Comparison of ENCODE assay signal across 8 cellular contexts in the genomic region with DNA sequence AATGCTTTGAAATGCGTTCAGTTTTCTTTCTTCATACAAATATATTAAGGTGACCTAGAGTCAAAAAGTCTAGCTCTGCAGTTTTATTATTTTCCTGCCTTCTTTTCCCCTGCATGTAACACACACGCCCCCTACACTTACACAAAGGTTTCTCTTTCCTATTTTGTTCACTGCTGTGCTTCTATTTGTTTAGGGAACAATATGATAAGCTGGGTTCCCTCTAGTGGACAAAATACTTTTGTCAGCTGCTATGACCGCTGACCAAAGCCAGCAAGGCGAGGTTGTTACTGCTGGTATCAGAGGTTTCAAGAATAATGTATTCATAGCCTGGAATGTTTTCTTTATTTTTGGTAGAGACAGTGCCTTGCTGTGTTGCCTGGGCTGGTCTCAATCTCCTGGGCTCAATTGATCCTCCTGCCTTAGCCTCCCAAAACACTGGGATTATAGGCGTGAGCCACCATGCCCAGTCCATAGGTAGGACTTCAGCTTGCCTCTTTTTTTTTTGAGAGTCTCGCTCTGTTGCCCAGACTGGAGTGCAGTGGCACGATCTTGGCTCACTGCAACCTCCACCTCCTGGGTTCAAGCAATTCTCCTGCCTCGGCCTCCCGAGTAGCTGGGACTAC. TPM values are rescaled to one million over a fixed set of nuclear protein-coding genes. Genes with fewer than 3 reads are reported as not detected.
DNase-seq lines count a peak whose midpoint lies in the region; ATAC-seq and TF ChIP-seq lines count a peak whose summit lies in the region.

No MANE protein-coding gene starts in this region.

- peaks cover 6% of the 10 kb centered on the region for H3K36me3 Mint-ChIP-seq in activated CD4-positive, alpha-beta T cell treated with anti-CD3 and anti-CD28 coated beads, Interleukin-2, amount 10 ng/mL, durations not matched to agents 7 days and 5 days (ENCODE audit: low read depth)

- H3K9ac ChIP-seq in liver (ENCODE audit: low read depth in 1 of 2, low read length in 2 of 2), result no peak overlapping the region

- H3K4me3 Mint-ChIP-seq in activated CD4-positive, alpha-beta T cell treated with anti-CD3 and anti-CD28 coated beads, Interleukin-2, amount 10 ng/mL, durations not matched to agents 7 days and 5 days, result no peak overlapping the region

- H3K4me3 ChIP-seq in dorsolateral prefrontal cortex, result peak overlapping the region in 7 of 59 donors; percentile 2 to 29 (median 14)
- no peak overlapping the region for H3K4me3 ChIP-seq in liver (ENCODE audit: low read depth in 1 of 3, low read length in 3 of 3)
- H3K4me3 ChIP-seq in upper lobe of right lung, result no peak overlapping the region

- H3K9me3 Mint-ChIP-seq in activated CD4-positive, alpha-beta T cell treated with anti-CD3 and anti-CD28 coated beads, Interleukin-2, amount 10 ng/mL, durations not matched to agents 7 days and 5 days, result no peaks in the 10 kb centered on the region

- 60% methylated on average over 9 of the region's 9 CpGs for WGBS in liver

- peaks cover 0 to 6% (median 2%) of the 10 kb centered on the region in 4 donors for H3K4me1 ChIP-seq in liver (ENCODE audit: control insufficient read depth in 4 of 4, insufficient read depth in 4 of 4, low read length in 3 of 4)
- peaks cover 6% of the 10 kb centered on the region for H3K4me1 ChIP-seq in upper lobe of right lung

- intact Hi-C loops in dorsolateral prefrontal cortex (cut with DNase I) (loop anchor here (1.0 kb wide), 1 partner anchor 34 kb away; a partner anchor contains a TSS), upper lobe of right lung (cut with DNase I) (no loop called here)

- ATAC-seq in HG03354 (IDR thresholded peaks at IDR 0.05; ENCODE audit: poor library complexity, severe bottlenecking, unreplicated experiment), result peak; percentile 67
- ATAC-seq in upper lobe of right lung, result peak; percentile 92

- H3K36me3 ChIP-seq in liver (ENCODE audit: control insufficient read depth in 4 of 4, insufficient read depth in 3 of 4, low read depth in 1 of 4, low read length in 3 of 4), result peaks cover 3 to 9% (median 6%) of the 10 kb centered on the region in 4 donors
- H3K36me3 ChIP-seq in upper lobe of right lung, result peaks cover 9% of the 10 kb centered on the region

- H3K9me3 ChIP-seq in liver (ENCODE audit: control insufficient read depth in 4 of 4, low read length in 3 of 4) (no peaks in the 10 kb centered on the region), upper lobe of right lung (no peaks in the 10 kb centered on the region)

- peak; percentile 83 to 86 for TF ChIP-seq RAD21 in liver (IDR thresholded peaks at IDR 0.05)

- DNase-seq in GM03348 (ENCODE audit: low spot score), result peak; percentile 76
- DNase-seq in OCI-M1 (lab: John Stamatoyannopoulos, UW), result peak; percentile 91
- DNase-seq in dorsolateral prefrontal cortex, result peak in 3 of 10 donors; percentile 42 to 57 (median 46)
- no peak for DNase-seq in upper lobe of right lung
- no peak for DNase-seq in stimulated activated CD4-positive, alpha-beta T cell treated with anti-CD3 and anti-CD28 coated beads, Interleukin-1b, Interleukin-23, amount 100 ng/mL, for 48 hours
- DNase-seq in activated CD4-positive, alpha-beta T cell treated with anti-CD3 and anti-CD28 coated beads, Interleukin-2, amount 10 ng/mL, durations not matched to agents 7 days and 5 days, result no peak

- CTCF ChIA-PET in activated CD4-positive, alpha-beta T cell treated with anti-CD3 and anti-CD28 coated beads, Interleukin-2, amount 10 ng/mL, durations not matched to agents 7 days and 5 days (lab: Charles Lee), result interaction anchor here (0.6 to 1.6 kb wide), 11 partner anchors 14 to 237 kb away, joined by 3 to 4 read pairs (median 3); a partner anchor contains a TSS

- H3K27me3 ChIP-seq in dorsolateral prefrontal cortex (no peaks in the 10 kb centered on the region), liver (ENCODE audit: control insufficient read depth in 4 of 4, insufficient read depth in 4 of 4, low read length in 3 of 4) (no peaks in the 10 kb centered on the region), upper lobe of right lung (no peaks in the 10 kb centered on the region)

- no peaks in the 10 kb centered on the region for H3K27me3 Mint-ChIP-seq in activated CD4-positive, alpha-beta T cell treated with anti-CD3 and anti-CD28 coated beads, Interleukin-2, amount 10 ng/mL, durations not matched to agents 7 days and 5 days

- H3K27ac Mint-ChIP-seq in activated CD4-positive, alpha-beta T cell treated with anti-CD3 and anti-CD28 coated beads, Interleukin-2, amount 10 ng/mL, durations not matched to agents 7 days and 5 days, result no peak overlapping the region

- POLR2A ChIA-PET in activated CD4-positive, alpha-beta T cell treated with anti-CD3 and anti-CD28 coated beads, Interleukin-2, amount 10 ng/mL, durations not matched to agents 7 days and 5 days (lab: Charles Lee), result no interaction called here

- peaks cover 2% of the 10 kb centered on the region for H3K4me1 Mint-ChIP-seq in activated CD4-positive, alpha-beta T cell treated with anti-CD3 and anti-CD28 coated beads, Interleukin-2, amount 10 ng/mL, durations not matched to agents 7 days and 5 days

- H3K27ac ChIP-seq in dorsolateral prefrontal cortex (peak overlapping the region in 45 of 59 donors; percentile 2 to 91 (median 43)), liver (ENCODE audit: low read depth in 1 of 2, low read length in 2 of 2) (no peak overlapping the region), upper lobe of right lung (no peak overlapping the region)

- peak; percentile 62 to 94 (median 84) for TF ChIP-seq CTCF in dorsolateral prefrontal cortex (IDR thresholded peaks at IDR 0.05 in 54 of 56, conservative IDR thresholded peaks at IDR 0.05 in 2 of 56; ENCODE audit: low read depth in 1 of 56, partially characterized antibody in 56 of 56)
- TF ChIP-seq CTCF in liver (IDR thresholded peaks at IDR 0.05; ENCODE audit: low read depth, low read length, missing input control), result peak; percentile 76
- peak; percentile 74 for TF ChIP-seq CTCF in upper lobe of right lung (IDR thresholded peaks at IDR 0.05)

TF ChIP-seq in liver, 16 proteins besides CTCF, POLR2A, EP300 and RAD21 (continues in another document):
- TF ChIP-seq RXRA (IDR thresholded peaks at IDR 0.05), result peak in 1 of 2 donors; percentile 13
- peak; percentile 13 for TF ChIP-seq FOXA1 (IDR thresholded peaks at IDR 0.05)
- no peak for TF ChIP-seq JUND (IDR thresholded peaks at IDR 0.05)
- TF ChIP-seq, protein P1, sequence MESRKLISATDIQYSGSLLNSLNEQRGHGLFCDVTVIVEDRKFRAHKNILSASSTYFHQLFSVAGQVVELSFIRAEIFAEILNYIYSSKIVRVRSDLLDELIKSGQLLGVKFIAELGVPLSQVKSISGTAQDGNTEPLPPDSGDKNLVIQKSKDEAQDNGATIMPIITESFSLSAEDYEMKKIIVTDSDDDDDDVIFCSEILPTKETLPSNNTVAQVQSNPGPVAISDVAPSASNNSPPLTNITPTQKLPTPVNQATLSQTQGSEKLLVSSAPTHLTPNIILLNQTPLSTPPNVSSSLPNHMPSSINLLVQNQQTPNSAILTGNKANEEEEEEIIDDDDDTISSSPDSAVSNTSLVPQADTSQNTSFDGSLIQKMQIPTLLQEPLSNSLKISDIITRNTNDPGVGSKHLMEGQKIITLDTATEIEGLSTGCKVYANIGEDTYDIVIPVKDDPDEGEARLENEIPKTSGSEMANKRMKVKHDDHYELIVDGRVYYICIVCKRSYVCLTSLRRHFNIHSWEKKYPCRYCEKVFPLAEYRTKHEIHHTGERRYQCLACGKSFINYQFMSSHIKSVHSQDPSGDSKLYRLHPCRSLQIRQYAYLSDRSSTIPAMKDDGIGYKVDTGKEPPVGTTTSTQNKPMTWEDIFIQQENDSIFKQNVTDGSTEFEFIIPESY (IDR thresholded peaks at IDR 0.05), result no peak
- no peak for TF ChIP-seq HNF4G (IDR thresholded peaks at IDR 0.05)
- no peak for TF ChIP-seq GABPA (IDR thresholded peaks at IDR 0.05 in 1 of 2, conservative IDR thresholded peaks at IDR 0.05 in 1 of 2)
- TF ChIP-seq, protein P2, sequence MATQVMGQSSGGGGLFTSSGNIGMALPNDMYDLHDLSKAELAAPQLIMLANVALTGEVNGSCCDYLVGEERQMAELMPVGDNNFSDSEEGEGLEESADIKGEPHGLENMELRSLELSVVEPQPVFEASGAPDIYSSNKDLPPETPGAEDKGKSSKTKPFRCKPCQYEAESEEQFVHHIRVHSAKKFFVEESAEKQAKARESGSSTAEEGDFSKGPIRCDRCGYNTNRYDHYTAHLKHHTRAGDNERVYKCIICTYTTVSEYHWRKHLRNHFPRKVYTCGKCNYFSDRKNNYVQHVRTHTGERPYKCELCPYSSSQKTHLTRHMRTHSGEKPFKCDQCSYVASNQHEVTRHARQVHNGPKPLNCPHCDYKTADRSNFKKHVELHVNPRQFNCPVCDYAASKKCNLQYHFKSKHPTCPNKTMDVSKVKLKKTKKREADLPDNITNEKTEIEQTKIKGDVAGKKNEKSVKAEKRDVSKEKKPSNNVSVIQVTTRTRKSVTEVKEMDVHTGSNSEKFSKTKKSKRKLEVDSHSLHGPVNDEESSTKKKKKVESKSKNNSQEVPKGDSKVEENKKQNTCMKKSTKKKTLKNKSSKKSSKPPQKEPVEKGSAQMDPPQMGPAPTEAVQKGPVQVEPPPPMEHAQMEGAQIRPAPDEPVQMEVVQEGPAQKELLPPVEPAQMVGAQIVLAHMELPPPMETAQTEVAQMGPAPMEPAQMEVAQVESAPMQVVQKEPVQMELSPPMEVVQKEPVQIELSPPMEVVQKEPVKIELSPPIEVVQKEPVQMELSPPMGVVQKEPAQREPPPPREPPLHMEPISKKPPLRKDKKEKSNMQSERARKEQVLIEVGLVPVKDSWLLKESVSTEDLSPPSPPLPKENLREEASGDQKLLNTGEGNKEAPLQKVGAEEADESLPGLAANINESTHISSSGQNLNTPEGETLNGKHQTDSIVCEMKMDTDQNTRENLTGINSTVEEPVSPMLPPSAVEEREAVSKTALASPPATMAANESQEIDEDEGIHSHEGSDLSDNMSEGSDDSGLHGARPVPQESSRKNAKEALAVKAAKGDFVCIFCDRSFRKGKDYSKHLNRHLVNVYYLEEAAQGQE (IDR thresholded peaks at IDR 0.05), result no peak
- no peak for TF ChIP-seq HNF4A (conservative IDR thresholded peaks at IDR 0.05)
- no peak for TF ChIP-seq SP1 (IDR thresholded peaks at IDR 0.05)
- peak; percentile 24 for TF ChIP-seq YY1 (IDR thresholded peaks at IDR 0.05)
- TF ChIP-seq NR2F2 (IDR thresholded peaks at IDR 0.05), result no peak
- no peak for TF ChIP-seq EGR1 (IDR thresholded peaks at IDR 0.05; ENCODE audit: low read depth in 2 of 2)

RNA-seq across cellular contexts. Expression of a gene that starts 33.4 kb away (rescaled TPM):
- total RNA-seq in dorsolateral prefrontal cortex (10 to 100 TPM; 19.3 to 93.3 (median 34.4) TPM), liver (10 to 100 TPM; 10.2 to 17.2 TPM), upper lobe of right lung (14.2 TPM)
- polyA plus RNA-seq in liver, result 1 to 10 TPM; 6.3 to 7.8 TPM
- total RNA-seq in activated CD4-positive, alpha-beta T cell treated with anti-CD3 and anti-CD28 coated beads, Interleukin-2, amount 10 ng/mL, durations not matched to agents 7 days and 5 days, result 10 to 100 TPM; 16.7 to 21.4 TPM

RNA-seq across cellular contexts. Expression of a gene that starts 47.9 kb away (rescaled TPM):
- 100 to 1,000 TPM in 21 of 120 experiments, 10 to 100 TPM in 99; 23.7 to 133 (median 83.8) TPM for total RNA-seq in dorsolateral prefrontal cortex
- total RNA-seq in liver, result 10 to 100 TPM in 1 of 2 donors, 1 to 10 TPM in 1; 5.7 to 18.0 TPM
- polyA plus RNA-seq in liver, result 10 to 100 TPM in 1 of 2 donors, 1 to 10 TPM in 1; 5.5 to 16.5 TPM
- 21.5 TPM for total RNA-seq in upper lobe of right lung
- 1 to 10 TPM; 4.9 to 5.7 TPM for total RNA-seq in activated CD4-positive, alpha-beta T cell treated with anti-CD3 and anti-CD28 coated beads, Interleukin-2, amount 10 ng/mL, durations not matched to agents 7 days and 5 days

Comparison
In these comparisons a context has a peak if more than half of its experiments do, and no peak if none do; other contexts are left out.
1. DNase-seq: peak in GM03348 (single experiment) and OCI-M1 (single experiment); none in upper lobe of right lung (single experiment), stimulated activated CD4-positive, alpha-beta T cell treated with anti-CD3 and anti-CD28 coated beads, Interleukin-1b, Interleukin-23, amount 100 ng/mL, for 48 hours (single experiment) and activated CD4-positive, alpha-beta T cell treated with anti-CD3 and anti-CD28 coated beads, Interleukin-2, amount 10 ng/mL, durations not matched to agents 7 days and 5 days (single experiment).
2. H3K27ac ChIP-seq: peak in dorsolateral prefrontal cortex (45 of 59); none in liver (0 of 2) and upper lobe of right lung (single experiment).
3. Peak in every context shown above with its lines, with median percentiles within 50 percentile points of each other: CTCF ChIP-seq.